In the genomic region with DNA sequence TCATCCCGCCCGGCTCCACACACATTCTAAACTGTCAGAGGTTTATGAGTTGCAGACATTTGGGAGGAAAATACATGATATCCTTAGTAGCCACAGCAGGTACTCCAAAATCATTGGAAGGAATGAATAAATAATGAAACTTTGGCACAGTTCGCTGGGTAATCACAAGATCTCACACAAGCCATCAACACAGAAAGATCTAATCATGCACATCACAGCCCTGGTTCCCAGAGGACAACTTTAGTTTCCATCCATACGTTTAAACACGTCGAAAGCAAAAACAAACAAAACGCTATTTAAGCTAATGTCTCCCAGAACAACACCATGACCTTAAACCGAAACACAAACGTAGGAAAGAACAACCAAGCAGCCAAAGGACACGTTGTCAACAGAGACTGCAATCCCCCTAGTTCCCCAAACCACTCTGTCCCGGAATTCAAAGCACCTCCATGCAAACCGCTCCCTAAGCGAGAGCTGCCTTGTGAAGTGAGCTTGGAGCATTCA, we compare ENCODE assay signal across 1 cellular context.
TF ChIP-seq lines count a peak whose summit lies in the region.

No MANE protein-coding gene starts in this region.

TF ChIP-seq in GM23338, 12 proteins besides CTCF, POLR2A, EP300 and RAD21 (continued from another document):
- TF ChIP-seq ZNF462 (CRISPR knock-in tag; IDR thresholded peaks at IDR 0.05) (no peak), EZH2phosphoT487 (IDR thresholded peaks at IDR 0.05; ENCODE audit: unreplicated experiment) (no peak), ZNF331 (CRISPR knock-in tag; IDR thresholded peaks at IDR 0.05; ENCODE audit: low read depth) (no peak), ETS1 (IDR thresholded peaks at IDR 0.05) (no peak), ZNF114 (CRISPR knock-in tag; IDR thresholded peaks at IDR 0.05) (no peak), JUNB (IDR thresholded peaks at IDR 0.05; ENCODE audit: unreplicated experiment) (no peak), REST (IDR thresholded peaks at IDR 0.05; ENCODE audit: unreplicated experiment) (no peak), CREB1 (CRISPR knock-in tag; IDR thresholded peaks at IDR 0.05; ENCODE audit: low read depth) (no peak), STAT1 (IDR thresholded peaks at IDR 0.05; ENCODE audit: unreplicated experiment) (no peak), EZH2 (IDR thresholded peaks at IDR 0.05; ENCODE audit: low read depth, unreplicated experiment) (no peak)
